ENCODE assay signal across 8 cellular contexts in genomic region chr9:38621434-38622082, GRCh38. TPM values are rescaled to one million over a fixed set of nuclear protein-coding genes. Genes with fewer than 3 reads are reported as not detected.
A peak's percentile ranks its signal among the peaks of the same experiment; 100 is the strongest.
DNase-seq lines count a peak whose midpoint lies in the region; ATAC-seq lines count a peak whose summit lies in the region.

No MANE protein-coding gene starts in this region.

- intact Hi-C loops in activated naive CD4-positive, alpha-beta T cell treated with anti-CD3 and anti-CD28 coated beads for 36 hours (cut with micrococcal nuclease): loop anchor here (1.0 to 5.0 kb wide), 3 partner anchors 86 to 717 kb away; partner anchors contain the start of genes SHB and SLC25A51

- H3K9me3 Mint-ChIP-seq in CD4-positive, CD25-positive, alpha-beta regulatory T cell: peaks cover 0 to 12% (median 2%) of the 10 kb centered on the region in 7 donors
- peaks cover 6% of the 10 kb centered on the region for H3K9me3 Mint-ChIP-seq in activated naive CD4-positive, alpha-beta T cell treated with anti-CD3 and anti-CD28 coated beads for 36 hours

- H3K36me3 ChIP-seq in CD4-positive, CD25-positive, alpha-beta regulatory T cell (ENCODE audit: control insufficient read depth, insufficient read depth, low read length): no peaks in the 10 kb centered on the region

- no peak overlapping the region for H3K4me3 ChIP-seq in CD4-positive, CD25-positive, alpha-beta regulatory T cell (ENCODE audit: low read depth, low read length)
- H3K4me3 ChIP-seq in iPS-11a (ENCODE audit: low read depth, low read length): peak overlapping the region; percentile 55

- ATAC-seq in CD4-positive, CD25-positive, alpha-beta regulatory T cell (ENCODE audit: low read depth in 2 of 2): peak; percentile 45 to 57
- ATAC-seq in GM21825 (IDR thresholded peaks at IDR 0.05; ENCODE audit: unreplicated experiment) (peak; percentile 24), HG03139 (IDR thresholded peaks at IDR 0.05; ENCODE audit: unreplicated experiment) (no peak)

- peak; percentile 13 to 42 (median 34) for DNase-seq in CD4-positive, CD25-positive, alpha-beta regulatory T cell
- DNase-seq in NCI-H774 (lab: John Stamatoyannopoulos, UW) (peak; percentile 9), NCI-H524 treated with DMSO at 0.1 percent for 48 hours (lab: John Stamatoyannopoulos, UW) (no peak)
- peak; percentile 58 for DNase-seq in activated naive CD4-positive, alpha-beta T cell treated with anti-CD3 and anti-CD28 coated beads for 36 hours
- peak; percentile 42 for DNase-seq in stimulated activated CD4-positive, alpha-beta T cell treated with anti-CD3 and anti-CD28 coated beads, Interleukin-12 subunit alpha, Interleukin-12 subunit beta, amount 100 ng/mL, for 4 hours

- H3K4me1 ChIP-seq in CD4-positive, CD25-positive, alpha-beta regulatory T cell (ENCODE audit: control insufficient read depth, insufficient read depth, low read length, poor library complexity, severe bottlenecking): peaks cover 27% of the 10 kb centered on the region

- peak overlapping the region; percentile 83 to 89 (median 85) for H3K4me3 Mint-ChIP-seq in CD4-positive, CD25-positive, alpha-beta regulatory T cell
- H3K4me3 Mint-ChIP-seq in activated naive CD4-positive, alpha-beta T cell treated with anti-CD3 and anti-CD28 coated beads for 36 hours: peak overlapping the region; percentile 92

- H3K27ac ChIP-seq in CD4-positive, CD25-positive, alpha-beta regulatory T cell (ENCODE audit: insufficient read depth, low read length, poor library complexity, severe bottlenecking): no peak overlapping the region

- peaks cover 9 to 11% of the 10 kb centered on the region in 2 experiments for H3K9me3 ChIP-seq in CD4-positive, CD25-positive, alpha-beta regulatory T cell (ENCODE audit: control insufficient read depth in 2 of 2, low read length in 2 of 2)

- H3K27me3 Mint-ChIP-seq in CD4-positive, CD25-positive, alpha-beta regulatory T cell: peaks cover 55% of the 10 kb centered on the region
- peaks cover 11% of the 10 kb centered on the region for H3K27me3 Mint-ChIP-seq in activated naive CD4-positive, alpha-beta T cell treated with anti-CD3 and anti-CD28 coated beads for 36 hours (ENCODE audit: low read depth)

- peaks cover 6 to 20% (median 12%) of the 10 kb centered on the region in 4 donors for H3K4me1 Mint-ChIP-seq in CD4-positive, CD25-positive, alpha-beta regulatory T cell
- H3K4me1 Mint-ChIP-seq in activated naive CD4-positive, alpha-beta T cell treated with anti-CD3 and anti-CD28 coated beads for 36 hours (ENCODE audit: low read depth): peaks cover 15% of the 10 kb centered on the region

- CTCF ChIA-PET in activated naive CD4-positive, alpha-beta T cell treated with anti-CD3 and anti-CD28 coated beads for 36 hours (lab: Charles Lee): interaction anchor here (1.2 to 1.6 kb wide), 4 partner anchors 13 to 189 kb away, joined by 3 read pairs; no protein-coding TSS in a partner anchor

- H3K36me3 Mint-ChIP-seq in CD4-positive, CD25-positive, alpha-beta regulatory T cell: no peaks in the 10 kb centered on the region
- peaks cover 10% of the 10 kb centered on the region for H3K36me3 Mint-ChIP-seq in activated naive CD4-positive, alpha-beta T cell treated with anti-CD3 and anti-CD28 coated beads for 36 hours (ENCODE audit: low read depth)

- H3K27ac Mint-ChIP-seq in CD4-positive, CD25-positive, alpha-beta regulatory T cell: no peak overlapping the region
- no peak overlapping the region for H3K27ac Mint-ChIP-seq in activated naive CD4-positive, alpha-beta T cell treated with anti-CD3 and anti-CD28 coated beads for 36 hours

- peaks cover 12% of the 10 kb centered on the region for H3K27me3 ChIP-seq in CD4-positive, CD25-positive, alpha-beta regulatory T cell (ENCODE audit: control insufficient read depth, insufficient read depth, low read length)

RNA-seq across cellular contexts. Expression of gene ANKRD18A, which starts 1.2 kb away (rescaled TPM):
- 10.9 TPM for total RNA-seq in CD4-positive, CD25-positive, alpha-beta regulatory T cell
- 1 to 10 TPM in 1 of 4 donors, under 1 TPM in 3; 0.21 to 1.8 (median 0.44) TPM for polyA plus RNA-seq in CD4-positive, CD25-positive, alpha-beta regulatory T cell
- 1 to 10 TPM; 6.1 to 8.1 TPM for total RNA-seq in activated naive CD4-positive, alpha-beta T cell treated with anti-CD3 and anti-CD28 coated beads for 36 hours
